In the genomic region with DNA sequence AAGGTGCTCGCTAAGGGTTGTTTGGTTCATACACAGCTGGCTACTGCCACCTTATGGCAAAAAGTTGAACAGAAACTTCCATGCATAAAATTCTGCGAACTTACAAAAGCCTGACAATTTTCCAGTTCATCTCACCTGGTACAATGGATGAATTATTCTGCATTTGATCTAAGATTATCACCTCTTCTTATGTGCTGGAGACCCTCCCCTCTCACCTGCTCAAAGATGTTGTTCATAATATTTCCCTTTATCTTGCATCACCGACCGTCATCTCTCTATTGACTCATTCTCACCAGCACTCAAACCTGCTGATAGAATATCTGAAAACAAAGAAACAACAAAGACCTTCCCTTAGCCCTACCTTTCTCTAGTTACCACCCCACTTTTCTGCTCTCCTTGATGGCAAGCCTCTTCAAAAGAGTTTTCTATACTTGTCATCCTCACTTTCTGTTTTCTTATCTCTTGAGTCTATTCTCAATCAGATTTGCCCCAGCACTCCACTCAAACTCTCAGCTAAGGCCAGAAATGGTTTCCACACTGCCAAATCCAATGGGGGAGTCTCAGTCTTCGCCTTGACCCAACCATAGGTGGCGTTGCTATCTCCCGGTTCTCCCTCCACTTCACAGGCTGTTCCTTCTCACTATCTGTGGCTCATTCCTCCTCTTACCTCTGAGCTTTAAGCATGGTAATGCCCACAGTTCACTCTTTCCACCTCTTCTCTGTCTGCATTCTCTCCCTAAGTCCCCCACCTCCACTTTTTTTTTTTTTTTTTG, we compare ENCODE assay signal across 8 cellular contexts. TPM values are rescaled to one million over a fixed set of nuclear protein-coding genes. Genes with fewer than 3 reads are reported as not detected.
DNase-seq lines count a peak whose midpoint lies in the region; ATAC-seq and TF ChIP-seq lines count a peak whose summit lies in the region.

No MANE protein-coding gene starts in this region.

- H3K36me3 ChIP-seq in CD4-positive, alpha-beta memory T cell (ENCODE audit: insufficient read depth, low read length) = no peaks in the 10 kb centered on the region
- H3K36me3 ChIP-seq in psoas muscle (ENCODE audit: insufficient read depth in 1 of 2, low read depth in 1 of 2) = peaks cover 2 to 28% of the 10 kb centered on the region in 2 donors

- WGBS in psoas muscle, 3 donors = 21 to 35% (median 26%) methylated on average over 7 of the region's 7 CpGs

- H3K4me3 Mint-ChIP-seq in CD4-positive, alpha-beta memory T cell = peak overlapping the region; percentile 1 to 63 (median 16)
- H3K4me3 Mint-ChIP-seq in activated naive CD4-positive, alpha-beta T cell treated with anti-CD3 and anti-CD28 coated beads, Interleukin-2, amount 50 U/mL, for 24 hours = peak overlapping the region; percentile 8

- POLR2A ChIA-PET in CD4-positive, alpha-beta memory T cell (lab: Charles Lee; ENCODE audit: partially characterized antibody) = interaction anchor here (1.0 kb wide), 1 partner anchor 226 kb away, joined by 3 read pairs; the partner anchor contains the start of genes CAGE1 and RIOK1

- CTCF ChIA-PET in CD4-positive, alpha-beta memory T cell (lab: Charles Lee; ENCODE audit: partially characterized antibody) = interaction anchor here (0.7 to 13.3 kb wide), 10 partner anchors 8 to 893 kb away, joined by 3 to 225 read pairs (median 5); partner anchors contain the start of gene SNRNP48

- H3K27ac ChIP-seq in CD4-positive, alpha-beta memory T cell (ENCODE audit: low read depth, low read length) = no peak overlapping the region
- no peak overlapping the region for H3K27ac ChIP-seq in psoas muscle

- H3K27ac Mint-ChIP-seq in CD4-positive, alpha-beta memory T cell = peak overlapping the region in 2 of 7 donors; percentile 13 to 71
- H3K27ac Mint-ChIP-seq in activated naive CD4-positive, alpha-beta T cell treated with anti-CD3 and anti-CD28 coated beads, Interleukin-2, amount 50 U/mL, for 24 hours = peak overlapping the region; percentile 25

- no peak overlapping the region for H3K4me3 ChIP-seq in CD4-positive, alpha-beta memory T cell (ENCODE audit: low read length in 2 of 2)
- H3K4me3 ChIP-seq in psoas muscle = no peak overlapping the region

- intact Hi-C loops in CD4-positive, alpha-beta memory T cell (cut with micrococcal nuclease) = loop anchor here (1.0 kb wide), 2 partner anchors 339 to 939 kb away; no protein-coding TSS in a partner anchor
- intact Hi-C loops in Right ventricle myocardium superior (cut with DNase I) = loop anchor here (10.0 kb wide), 2 partner anchors 301 to 331 kb away; partner anchors contain the start of gene SSR1
- intact Hi-C loops in psoas muscle (cut with DNase I) = loop anchor here in 1 of 2 donors (10.0 kb wide), 1 partner anchor 941 kb away; no protein-coding TSS in a partner anchor

- DNase-seq in CD4-positive, alpha-beta memory T cell = peak in 4 of 5 donors; percentile 34 to 43 (median 40)
- peak; percentile 10 for DNase-seq in NCI-H510A (lab: John Stamatoyannopoulos, UW)
- DNase-seq in Right ventricle myocardium superior = no peak
- DNase-seq in psoas muscle = no peak

- H3K9me3 Mint-ChIP-seq in CD4-positive, alpha-beta memory T cell = no peaks in the 10 kb centered on the region
- no peaks in the 10 kb centered on the region for H3K9me3 Mint-ChIP-seq in activated naive CD4-positive, alpha-beta T cell treated with anti-CD3 and anti-CD28 coated beads, Interleukin-2, amount 50 U/mL, for 24 hours

- ATAC-seq in GM18511 (IDR thresholded peaks at IDR 0.05; ENCODE audit: unreplicated experiment) (peak; percentile 49), Right ventricle myocardium superior (ENCODE audit: poor library complexity) (peak; percentile 71), psoas muscle (peak in 3 of 4 donors; percentile 47 to 82 (median 69)), GM18498 (IDR thresholded peaks at IDR 0.05; ENCODE audit: unreplicated experiment) (no peak), GM19455 (IDR thresholded peaks at IDR 0.05; ENCODE audit: unreplicated experiment) (no peak)

- peaks cover 6 to 21% of the 10 kb centered on the region in 2 donors for H3K36me3 Mint-ChIP-seq in CD4-positive, alpha-beta memory T cell
- H3K36me3 Mint-ChIP-seq in activated naive CD4-positive, alpha-beta T cell treated with anti-CD3 and anti-CD28 coated beads, Interleukin-2, amount 50 U/mL, for 24 hours = peaks cover 3% of the 10 kb centered on the region

- peaks cover 5 to 7% (median 6%) of the 10 kb centered on the region in 4 donors for H3K4me1 Mint-ChIP-seq in CD4-positive, alpha-beta memory T cell
- peaks cover 12% of the 10 kb centered on the region for H3K4me1 Mint-ChIP-seq in activated naive CD4-positive, alpha-beta T cell treated with anti-CD3 and anti-CD28 coated beads, Interleukin-2, amount 50 U/mL, for 24 hours

- peak; percentile 81 for TF ChIP-seq CTCF in psoas muscle (IDR thresholded peaks at IDR 0.05)

- H3K4me1 ChIP-seq in CD4-positive, alpha-beta memory T cell (ENCODE audit: insufficient read depth, low read length) = peaks cover 4% of the 10 kb centered on the region
- H3K4me1 ChIP-seq in psoas muscle = no peaks in the 10 kb centered on the region

- peaks cover 0 to 3% of the 10 kb centered on the region in 2 donors for H3K27me3 Mint-ChIP-seq in CD4-positive, alpha-beta memory T cell
- no peaks in the 10 kb centered on the region for H3K27me3 Mint-ChIP-seq in activated naive CD4-positive, alpha-beta T cell treated with anti-CD3 and anti-CD28 coated beads, Interleukin-2, amount 50 U/mL, for 24 hours

- H3K9me3 ChIP-seq in CD4-positive, alpha-beta memory T cell (ENCODE audit: control insufficient read depth in 1 of 2, low read length in 2 of 2) = no peaks in the 10 kb centered on the region
- no peaks in the 10 kb centered on the region for H3K9me3 ChIP-seq in psoas muscle

- H3K27me3 ChIP-seq in CD4-positive, alpha-beta memory T cell (ENCODE audit: insufficient read depth, low read length) = no peaks in the 10 kb centered on the region
- no peaks in the 10 kb centered on the region for H3K27me3 ChIP-seq in psoas muscle (ENCODE audit: insufficient read depth in 3 of 3, low read length in 2 of 3)

RNA-seq across cellular contexts. Expression of gene SNRNP48, which starts 25.8 kb away (rescaled TPM):
- 10 to 100 TPM; 24.0 to 24.4 TPM for total RNA-seq in CD4-positive, alpha-beta memory T cell
- polyA plus RNA-seq in CD4-positive, alpha-beta memory T cell = 10 to 100 TPM in 1 of 2 donors, 1 to 10 TPM in 1; 5.4 to 11.1 TPM
- total RNA-seq in Right ventricle myocardium superior (17.5 TPM), psoas muscle (10 to 100 TPM in 2 of 4 donors, 1 to 10 TPM in 2; 8.3 to 11.8 (median 10.1) TPM)
- 10 to 100 TPM in 1 of 3 donors, 1 to 10 TPM in 2; 8.8 to 40.8 (median 9.9) TPM for polyA plus RNA-seq in psoas muscle

Comparison
In these comparisons a context has a peak if more than half of its experiments do, and no peak if none do; other contexts are left out.
1. DNase-seq: peak in CD4-positive, alpha-beta memory T cell (4 of 5) and NCI-H510A (single experiment); none in Right ventricle myocardium superior (single experiment) and psoas muscle (0 of 2).
2. ATAC-seq: peak in GM18511 (single experiment), Right ventricle myocardium superior (single experiment) and psoas muscle (3 of 4); none in GM18498 (single experiment) and GM19455 (single experiment).